In the genomic region with DNA sequence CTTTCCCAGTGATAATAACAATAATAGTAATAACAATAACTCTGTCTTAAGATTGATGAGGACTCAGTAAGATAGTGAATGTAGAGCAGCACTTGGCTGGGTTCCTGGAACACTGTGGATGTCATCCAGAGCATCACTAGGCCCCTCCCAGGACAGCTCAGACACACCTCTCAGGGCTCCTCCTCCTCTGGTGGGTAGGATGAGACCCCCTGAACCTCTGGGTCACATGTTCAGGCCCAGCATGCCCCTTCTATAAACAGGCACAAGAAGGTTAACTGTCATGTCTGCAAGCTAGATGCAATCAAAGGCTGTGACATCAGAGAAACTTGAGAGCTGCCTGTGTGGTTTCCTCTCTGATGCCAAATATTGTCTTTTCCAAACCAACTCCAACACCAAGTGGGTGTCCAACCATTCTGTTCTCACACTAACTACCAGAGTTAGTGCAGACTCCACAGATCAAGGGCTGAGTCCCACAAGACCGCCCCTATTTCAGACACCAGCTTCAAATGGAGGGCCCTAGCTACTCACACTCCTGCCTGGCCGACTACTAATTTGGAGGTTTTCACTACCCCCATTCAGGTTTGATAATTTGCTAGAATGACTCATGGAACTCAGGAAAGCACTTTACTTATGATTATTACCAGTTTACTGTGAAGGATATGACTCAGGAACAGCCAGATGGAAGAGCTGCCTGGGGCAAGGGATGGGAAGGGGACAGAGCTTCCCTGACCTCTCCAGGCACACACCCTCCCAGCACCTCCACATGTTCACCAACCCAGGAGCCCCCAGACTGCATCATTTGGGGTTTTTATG, we compare ENCODE assay signal across 9 cellular contexts. TPM values are rescaled to one million over a fixed set of nuclear protein-coding genes. Genes with fewer than 3 reads are reported as not detected.
DNase-seq lines count a peak whose midpoint lies in the region; ATAC-seq, FAIRE-seq and TF ChIP-seq lines count a peak whose summit lies in the region.
"Had no signal": no experiment of that assay in that cellular context is flagged by ENCODE, and none has a peak within 500 bp of the region (broad histone marks: within the 10 kb centered on the region; RNA-seq: fewer than 3 reads in every experiment).

No MANE protein-coding gene starts in this region.

- H3K27ac ChIP-seq in SK-N-SH (ENCODE audit: low read depth in 2 of 2, low read length in 1 of 2) = peak overlapping the region; percentile 19 to 95; a peak in 3 of 4 replicates
- H3K27ac ChIP-seq in endothelial cell of umbilical vein (ENCODE audit: insufficient read depth, low read depth, low read length) = peak overlapping the region; percentile 93

- TSS peak; percentile 91 for BruUV-seq in endothelial cell of umbilical vein (replicated peaks; lab: Mats Ljungman, UMichigan)

- H3K9ac ChIP-seq in SK-N-SH (peak overlapping the region; percentile 48; the same call in 1 of the 2 replicates), endothelial cell of umbilical vein (replicated peaks; ENCODE audit: extremely low read depth, insufficient read depth, low read length) (peak overlapping the region; percentile 39)

- CTCF ChIA-PET in SK-N-SH (lab: Yijun Ruan, JAX) (interaction anchor here (1.5 kb wide), 1 partner anchor 52 kb away, joined by 3 read pairs; no protein-coding TSS in a partner anchor), endothelial cell of umbilical vein (lab: Charles Lee) (interaction anchor here (0.7 to 3.1 kb wide), 13 partner anchors 9 to 62 kb away, joined by 3 to 12 read pairs (median 4); no protein-coding TSS in a partner anchor)

- no peaks in the 10 kb centered on the region for H3K9me1 ChIP-seq in endothelial cell of umbilical vein (replicated peaks; ENCODE audit: control insufficient read depth, extremely low read depth, insufficient read depth, low read length)

- TF ChIP-seq RAD21 in SK-N-SH (IDR thresholded peaks at IDR 0.05; ENCODE audit: low read length) = no peak

- H2AFZ ChIP-seq in SK-N-SH (ENCODE audit: low read depth) = peak overlapping the region; percentile 54
- H2AFZ ChIP-seq in endothelial cell of umbilical vein (ENCODE audit: low read depth, low read length) = peak overlapping the region; percentile 25

- WGBS in SK-N-SH (ENCODE audit: low lambda C conversion rate) = 9% methylated on average over 2 of the region's 2 CpGs

- H3K4me3 ChIP-seq in SK-N-SH (ENCODE audit: low read depth in 2 of 2, low read length in 1 of 2) (no peak overlapping the region), endothelial cell of umbilical vein (replicated peaks in 1 of 3; ENCODE audit: insufficient read depth in 1 of 3, low read depth in 1 of 3, low read length in 3 of 3) (no peak overlapping the region), H7 (ENCODE audit: insufficient read depth, low read depth, low read length) (no peak overlapping the region)

- no peaks in the 10 kb centered on the region for H3K9me2 ChIP-seq in SK-N-SH

- POLR2A ChIA-PET in SK-N-SH (lab: Yijun Ruan, JAX) = no interaction called here
- POLR2A ChIA-PET in endothelial cell of umbilical vein (lab: Charles Lee) = interaction anchor here (0.8 to 1.4 kb wide), 3 partner anchors 8 to 92 kb away, joined by 3 to 5 read pairs (median 4); no protein-coding TSS in a partner anchor

- no peaks in the 10 kb centered on the region for H3K36me3 ChIP-seq in SK-N-SH (replicated peaks in 1 of 2; ENCODE audit: control insufficient read depth in 1 of 2, insufficient read depth in 2 of 2, low read length in 1 of 2)
- no peaks in the 10 kb centered on the region for H3K36me3 ChIP-seq in endothelial cell of umbilical vein (ENCODE audit: control insufficient read depth in 2 of 2, extremely low read depth in 1 of 2, insufficient read depth in 2 of 2, low read length in 2 of 2)
- H3K36me3 ChIP-seq in H7 (replicated peaks; ENCODE audit: control insufficient read depth, insufficient read depth, low read length) = no peaks in the 10 kb centered on the region

- TF ChIP-seq CTCF in SK-N-SH (IDR thresholded peaks at IDR 0.05) = no peak
- TF ChIP-seq CTCF in endothelial cell of umbilical vein (IDR thresholded peaks at IDR 0.05; ENCODE audit: extremely low read depth in 1 of 2, insufficient read depth in 1 of 2, low read depth in 1 of 2, low read length in 2 of 2) = no peak

- H3K4me1 ChIP-seq in SK-N-SH (ENCODE audit: control insufficient read depth in 1 of 2, insufficient read depth in 2 of 2, low read depth in 1 of 2, low read length in 1 of 2) = peaks cover 0 to 38% of the 10 kb centered on the region in 2 experiments; a peak in 3 of 4 replicates
- peaks cover 51% of the 10 kb centered on the region for H3K4me1 ChIP-seq in endothelial cell of umbilical vein (ENCODE audit: control insufficient read depth, extremely low read depth, insufficient read depth, low read length)

- H4K20me1 ChIP-seq in SK-N-SH (ENCODE audit: insufficient read depth) (no peaks in the 10 kb centered on the region), endothelial cell of umbilical vein (replicated peaks; ENCODE audit: control insufficient read depth, extremely low read depth, insufficient read depth, low read length) (no peaks in the 10 kb centered on the region)

- intact Hi-C loops in endothelial cell of umbilical vein (cut with micrococcal nuclease) = loop anchor here (1.0 to 5.0 kb wide), 6 partner anchors 10 to 97 kb away; partner anchors contain the start of genes BZW1 and CLK1

- DNase-seq in DMS 273 (lab: John Stamatoyannopoulos, UW; ENCODE audit: unreplicated experiment) (peak; percentile 22), DMS 273 treated with DMSO at 0.1 percent for 48 hours (lab: John Stamatoyannopoulos, UW) (no peak), SK-N-SH (no peak), endothelial cell of umbilical vein (ENCODE audit: low read depth, low spot score) (peak; percentile 89), H7 (no peak)
- DNase-seq in stimulated activated CD4-positive, alpha-beta T cell treated with anti-CD3 and anti-CD28 coated beads, Interleukin-15, amount 100 ng/mL, for 48 hours (ENCODE audit: low read depth in 2 of 2) = peak; percentile 54 to 58

- H3K9me3 ChIP-seq in SK-N-SH (no peaks in the 10 kb centered on the region), endothelial cell of umbilical vein (replicated peaks; ENCODE audit: control insufficient read depth, insufficient read depth, low read length) (no peaks in the 10 kb centered on the region)

- peak; percentile 79 for FAIRE-seq in endothelial cell of umbilical vein (lab: Jason Lieb, UNC)
- FAIRE-seq: A204.1 had no signal

- H3F3A ChIP-seq in SK-N-SH (replicated peaks; ENCODE audit: insufficient read depth) = peaks cover 19% of the 10 kb centered on the region

- dilution Hi-C loops in endothelial cell of umbilical vein (cut with MboI; ENCODE audit: extremely low pct_ligation_motif_present, low sequenced_read_pairs) = no loop called here

- no peak for TF ChIP-seq POLR2A in endothelial cell of umbilical vein (IDR thresholded peaks at IDR 0.05; ENCODE audit: low read depth, low read length)

- H3K79me2 ChIP-seq in SK-N-SH (ENCODE audit: insufficient read depth) (no peaks in the 10 kb centered on the region), endothelial cell of umbilical vein (ENCODE audit: control insufficient read depth, insufficient read depth, low read length) (no peaks in the 10 kb centered on the region)

- ATAC-seq in GM21619 (IDR thresholded peaks at IDR 0.05; ENCODE audit: unreplicated experiment) (no peak), GM19397 (IDR thresholded peaks at IDR 0.05; ENCODE audit: unreplicated experiment) (no peak)

- peak in 1 of 2 experiments; percentile 82; a peak in 2 of 4 replicates for TF ChIP-seq EP300 in SK-N-SH (IDR thresholded peaks at IDR 0.05; ENCODE audit: borderline replicate concordance in 1 of 2, low read depth in 1 of 2, low read length in 1 of 2)

- no peaks in the 10 kb centered on the region for H3K27me3 ChIP-seq in SK-N-SH (ENCODE audit: insufficient read depth)
- H3K27me3 ChIP-seq in endothelial cell of umbilical vein (ENCODE audit: control insufficient read depth in 2 of 2, insufficient read depth in 2 of 2, low read length in 2 of 2) = no peaks in the 10 kb centered on the region
- no peaks in the 10 kb centered on the region for H3K27me3 ChIP-seq in H7 (ENCODE audit: control insufficient read depth, insufficient read depth, low read length)

- peak overlapping the region; percentile 73 for H3K4me2 ChIP-seq in SK-N-SH
- H3K4me2 ChIP-seq in endothelial cell of umbilical vein (ENCODE audit: insufficient read depth, low read length) = peak overlapping the region; percentile 45

TF ChIP-seq in SK-N-SH, 30 proteins besides CTCF, POLR2A, EP300 and RAD21 (continues in another document):
- TF ChIP-seq MAX (IDR thresholded peaks at IDR 0.05; ENCODE audit: low read depth) (peak; percentile 45; the same call in 1 of the 2 replicates), CHD2 (IDR thresholded peaks at IDR 0.05; ENCODE audit: low read length, partially characterized antibody) (no peak), POLR2AphosphoS5 (IDR thresholded peaks at IDR 0.05; ENCODE audit: low read depth, low read length) (peak; percentile 67; the same call in 1 of the 2 replicates), GABPA (IDR thresholded peaks at IDR 0.05; ENCODE audit: low read depth) (0 out of 2 replicates have a peak, but pooled peaks have one; percentile 8)

TF ChIP-seq in endothelial cell of umbilical vein, 7 proteins besides CTCF, POLR2A, EP300 and RAD21 (continues in another document):
- TF ChIP-seq EZH2 (IDR thresholded peaks at IDR 0.05; ENCODE audit: borderline replicate concordance, low read depth, low read length, severe bottlenecking) = no peak
- TF ChIP-seq GATA2 (IDR thresholded peaks at IDR 0.05; ENCODE audit: insufficient read depth, insufficient read length, low read depth, low read length) = peak; percentile 72
- TF ChIP-seq FOS (IDR thresholded peaks at IDR 0.05; ENCODE audit: borderline replicate concordance, insufficient read depth, low read length) = peak; percentile 99
- TF ChIP-seq JUN (IDR thresholded peaks at IDR 0.05; ENCODE audit: borderline replicate concordance, insufficient read depth, insufficient read length, low read depth) = peak; percentile 95
- TF ChIP-seq MAX (IDR thresholded peaks at IDR 0.05; ENCODE audit: insufficient read depth, insufficient read length) = no peak

RNA-seq across cellular contexts. Expression of gene BZW1, which starts 46.4 kb away (rescaled TPM):
- 131 and 163 TPM in 2 replicates for polyA plus RNA-seq in SK-N-SH (2012; rRNA removed)
- polyA plus RNA-seq in SK-N-SH (2012; cell fraction: cytosol; rRNA removed) = 164 and 173 TPM in 2 replicates
- 68.4 and 126 TPM in 2 replicates for polyA plus RNA-seq in SK-N-SH (2012; cell fraction: nucleus; rRNA removed)
- total RNA-seq in endothelial cell of umbilical vein = 347 and 353 TPM in 2 replicates
- polyA plus RNA-seq in endothelial cell of umbilical vein = 130 and 174 TPM in 2 replicates
- 219 and 224 TPM in 2 replicates for polyA plus RNA-seq in endothelial cell of umbilical vein (2011; cell fraction: cytosol; rRNA removed)
- 143 and 157 TPM in 2 replicates for polyA plus RNA-seq in endothelial cell of umbilical vein (2011; cell fraction: nucleus; rRNA removed)
- 344 and 564 TPM in 2 replicates for polyA plus RNA-seq in endothelial cell of umbilical vein (2012)
- polyA minus RNA-seq in endothelial cell of umbilical vein = 305 and 337 TPM in 2 replicates
- 414 TPM for polyA minus RNA-seq in endothelial cell of umbilical vein (2011; cell fraction: cytosol; rRNA and poly(A)+ RNA removed)
- polyA minus RNA-seq in endothelial cell of umbilical vein (2011; cell fraction: nucleus; rRNA and poly(A)+ RNA removed) = 184 and 211 TPM in 2 replicates
- 320 and 349 TPM in 2 replicates for total RNA-seq in H7 (2014; rRNA removed; shearing (Covaris generic))

Comparison
In these comparisons a context has a peak if more than half of its experiments do, and no peak if none do; other contexts are left out.
1. DNase-seq: peak in DMS 273 (single experiment), endothelial cell of umbilical vein (single experiment) and stimulated activated CD4-positive, alpha-beta T cell treated with anti-CD3 and anti-CD28 coated beads, Interleukin-15, amount 100 ng/mL, for 48 hours (2 of 2); none in DMS 273 treated with DMSO at 0.1 percent for 48 hours (single experiment), SK-N-SH (single experiment) and H7 (single experiment).